ENCODE assay signal across 8 cellular contexts in genomic region chr12:6867407-6868210, GRCh38. TPM values are rescaled to one million over a fixed set of nuclear protein-coding genes. Genes with fewer than 3 reads are reported as not detected.
DNase-seq lines count a peak whose midpoint lies in the region; ATAC-seq and TF ChIP-seq lines count a peak whose summit lies in the region.

TSS of gene TPI1 (plus strand) at chr12:6867531. CDS start at chr12:6867567, 36 bp downstream.

- WGBS in adrenal gland, 4 donors: 0 to 1% (median 0%) methylated on average over 19 to 87 of the region's 87 CpGs
- 0 to 2% (median 1%) methylated on average over 17 to 87 of the region's 87 CpGs for WGBS in heart left ventricle, 4 donors
- 0 to 1% methylated on average over 41 to 53 of the region's 87 CpGs for WGBS in upper lobe of left lung, 2 donors

- DNase-seq in GOT3 (lab: John Stamatoyannopoulos, UW) (peak; percentile 67), MM.1S (peak; percentile 80), T follicular helper cell (ENCODE audit: low read depth) (peak; percentile 63), adrenal gland (peak; percentile 82 to 92 (median 89)), heart left ventricle (peak; percentile 89 to 93 (median 90)), posterior cingulate gyrus (peak; percentile 75 to 98 (median 88)), upper lobe of left lung (peak; percentile 88 to 96)

- peak; percentile 66 to 87 (median 82) for ATAC-seq in heart left ventricle
- ATAC-seq in upper lobe of left lung (ENCODE audit: low FRiP score in 2 of 2): peak; percentile 88 to 93

- H3K36me3 ChIP-seq in ES-I3 (ENCODE audit: insufficient read depth, low read length) (peaks cover 9% of the 10 kb centered on the region), MM.1S (replicated peaks; ENCODE audit: insufficient read depth, low read length) (peaks cover 4% of the 10 kb centered on the region), adrenal gland (replicated peaks in 1 of 2) (peaks cover 0 to 64% of the 10 kb centered on the region in 2 donors), heart left ventricle (peaks cover 0 to 64% (median 57%) of the 10 kb centered on the region in 9 donors), upper lobe of left lung (peaks cover 8 to 59% (median 37%) of the 10 kb centered on the region in 4 donors)

- TF ChIP-seq CTCF in MM.1S (IDR thresholded peaks at IDR 0.05; ENCODE audit: low read length) (no peak), adrenal gland (IDR thresholded peaks at IDR 0.05) (peak in 1 of 6 experiments; percentile 1), heart left ventricle (IDR thresholded peaks at IDR 0.05) (peak in 2 of 12 donors; percentile 15 to 23), upper lobe of left lung (IDR thresholded peaks at IDR 0.05) (peak in 2 of 6 experiments; percentile 13 to 22)

- TF ChIP-seq POLR2A in adrenal gland (IDR thresholded peaks at IDR 0.05) (peak; percentile 97 to 98), heart left ventricle (IDR thresholded peaks at IDR 0.05) (peak; percentile 80 to 99), upper lobe of left lung (IDR thresholded peaks at IDR 0.05) (peak; percentile 96 to 99 (median 97))

- H3K4me1 ChIP-seq in ES-I3 (ENCODE audit: insufficient read depth, low read length) (peaks cover 11% of the 10 kb centered on the region), MM.1S (ENCODE audit: low read length) (peaks cover 36% of the 10 kb centered on the region), adrenal gland (replicated peaks in 1 of 2) (peaks cover 31 to 50% of the 10 kb centered on the region in 2 donors), heart left ventricle (peaks cover 15 to 47% (median 43%) of the 10 kb centered on the region in 12 donors), upper lobe of left lung (peaks cover 42 to 56% (median 46%) of the 10 kb centered on the region in 4 donors)

- peak within 1 kb of the TSS; percentile 99 for H3K4me2 ChIP-seq in MM.1S (ENCODE audit: low read depth, low read length)

- H3K27me3 ChIP-seq in MM.1S (replicated peaks; ENCODE audit: insufficient read depth, low read length) (no peaks in the 10 kb centered on the region), adrenal gland (no peaks in the 10 kb centered on the region), heart left ventricle (no peaks in the 10 kb centered on the region), upper lobe of left lung (no peaks in the 10 kb centered on the region)

- peak within 1 kb of the TSS; percentile 80; the same call in 1 of the 2 replicates for H3K27ac ChIP-seq in MM.1S (ENCODE audit: low read length)
- peak within 1 kb of the TSS; percentile 97 to 98 (median 97) for H3K27ac ChIP-seq in adrenal gland
- peak within 1 kb of the TSS; percentile 96 to 100 (median 99) for H3K27ac ChIP-seq in heart left ventricle
- H3K27ac ChIP-seq in upper lobe of left lung: peak within 1 kb of the TSS; percentile 93 to 97 (median 96)

- TF ChIP-seq EP300 in upper lobe of left lung (IDR thresholded peaks at IDR 0.05): peak in 1 of 4 donors; percentile 32

- peaks cover 41% of the 10 kb centered on the region for H3F3A ChIP-seq in MM.1S (ENCODE audit: insufficient read depth, low read length)

- no peaks in the 10 kb centered on the region for H3K9me2 ChIP-seq in MM.1S (replicated peaks; ENCODE audit: insufficient read depth, low read length)

- peaks cover 23% of the 10 kb centered on the region for H4K20me1 ChIP-seq in MM.1S (ENCODE audit: insufficient read depth, low read length)

- H3K9ac ChIP-seq in ES-I3 (ENCODE audit: low read depth, low read length) (peak within 1 kb of the TSS; percentile 69), MM.1S (ENCODE audit: low read length) (peak within 1 kb of the TSS; percentile 99)

- H2AFZ ChIP-seq in MM.1S (ENCODE audit: low read length): peak within 1 kb of the TSS; percentile 72

- H3K4me3 ChIP-seq in MM.1S (ENCODE audit: low read length) (peak within 1 kb of the TSS; percentile 92), adrenal gland (peak within 1 kb of the TSS; percentile 57 to 93 (median 73)), heart left ventricle (peak within 1 kb of the TSS; percentile 77 to 100 (median 98)), upper lobe of left lung (peak within 1 kb of the TSS; percentile 70 to 100 (median 96))

- peaks cover 45% of the 10 kb centered on the region for H3K79me2 ChIP-seq in MM.1S (ENCODE audit: low read length)

- intact Hi-C loops in adrenal gland (cut with DNase I): no loop called here
- intact Hi-C loops in heart left ventricle (cut with DNase I): loop anchor here in 2 of 10 donors (5.0 to 10.0 kb wide), 3 partner anchors 97 to 245 kb away; partner anchors contain the start of gene MLF2 (in 2 of the 2)
- intact Hi-C loops in posterior cingulate gyrus (cut with DNase I): loop anchor here (2.0 kb wide), 1 partner anchor 37 kb away; the partner anchor contains the start of gene LRRC23

- H3K9me3 ChIP-seq in ES-I3 (ENCODE audit: control insufficient read depth, insufficient read depth, low read length): no peaks in the 10 kb centered on the region
- H3K9me3 ChIP-seq in MM.1S (replicated peaks; ENCODE audit: insufficient read depth, low read length): no peaks in the 10 kb centered on the region
- no peaks in the 10 kb centered on the region for H3K9me3 ChIP-seq in adrenal gland (replicated peaks in 1 of 3)
- no peaks in the 10 kb centered on the region for H3K9me3 ChIP-seq in heart left ventricle
- H3K9me3 ChIP-seq in upper lobe of left lung: no peaks in the 10 kb centered on the region

RNA-seq across cellular contexts. Expression of gene TPI1, which starts in this region (rescaled TPM):
- 100 to 1,000 TPM; 555 to 929 (median 783) TPM for total RNA-seq in adrenal gland
- polyA plus RNA-seq in adrenal gland: 1,000 to 10,000 TPM in 1 of 3 donors, 100 to 1,000 TPM in 2; 241 to 2,322 (median 444) TPM
- 1,000 to 10,000 TPM in 1 of 9 donors, 100 to 1,000 TPM in 8; 600 to 1,024 (median 730) TPM for total RNA-seq in heart left ventricle
- polyA plus RNA-seq in heart left ventricle: 1,000 to 10,000 TPM in 1 of 2 donors, 100 to 1,000 TPM in 1; 648 to 1,605 TPM
- 100 to 1,000 TPM; 137 to 407 (median 309) TPM for total RNA-seq in upper lobe of left lung

Comparison
In these comparisons a context has a peak if more than half of its experiments do, and no peak if none do; other contexts are left out.
1. Peak in every context shown above with its lines: DNase-seq, ATAC-seq, H3K4me3 ChIP-seq and H3K27ac ChIP-seq.